ENCODE assay signal across 17 cellular contexts in the genomic region with DNA sequence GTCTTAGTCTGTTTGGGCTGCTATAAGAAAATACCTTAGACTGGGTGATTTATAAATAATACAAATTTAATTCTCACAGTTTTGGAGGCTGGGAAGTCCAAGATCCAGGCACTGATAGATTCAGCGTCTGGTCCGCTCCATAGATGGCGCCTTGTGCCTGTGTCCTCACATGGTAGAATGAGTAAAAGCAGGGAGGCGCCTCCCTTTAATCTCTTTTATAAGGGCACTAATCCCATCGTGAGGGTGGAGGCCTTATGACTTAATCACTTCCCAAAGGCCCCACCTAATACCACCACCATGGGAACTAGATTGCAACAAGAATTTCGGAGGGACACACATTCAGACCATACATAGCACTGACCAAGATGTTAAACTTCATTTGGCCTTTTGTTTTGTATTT.
DNase-seq lines count a peak whose midpoint lies in the region; ATAC-seq, FAIRE-seq and TF ChIP-seq lines count a peak whose summit lies in the region.
"Had no signal": no experiment of that assay in that cellular context is flagged by ENCODE, and none has a peak within 500 bp of the region (broad histone marks: within the 10 kb centered on the region; RNA-seq: fewer than 3 reads in every experiment).

No MANE protein-coding gene starts in this region.

- H2AK5ac ChIP-seq in trophoblast cell (ENCODE audit: low read length): no peak overlapping the region

- TF ChIP-seq POLR2A in K562 (conservative IDR thresholded peaks at IDR 0.05): no peak

- no TSS peak for BruUV-seq in K562 (replicated peaks; lab: Mats Ljungman, UMichigan)

- TF ChIP-seq EP300 in K562 (IDR thresholded peaks at IDR 0.05; ENCODE audit: low read length): no peak

- H3K9me3 ChIP-seq in K562 (replicated peaks; ENCODE audit: control insufficient read depth, insufficient read depth, low read depth, low read length) (no peaks in the 10 kb centered on the region), trophoblast cell (ENCODE audit: insufficient read depth, low read depth, low read length) (no peaks in the 10 kb centered on the region)
- H3K9me3 ChIP-seq in effector memory CD4-positive, alpha-beta T cell (ENCODE audit: control insufficient read depth, low read length): no peaks in the 10 kb centered on the region
- H3K9me3 ChIP-seq: right atrium auricular region, uterus had no signal

- H3K27ac ChIP-seq in 22Rv1 (peak overlapping the region; percentile 80), K562 (ENCODE audit: extremely low read depth, low read depth, low read length) (no peak overlapping the region), trophoblast cell (ENCODE audit: low read depth, low read length) (no peak overlapping the region)
- H3K27ac ChIP-seq in effector memory CD4-positive, alpha-beta T cell (ENCODE audit: insufficient read depth, low read length, poor library complexity, severe bottlenecking): no peak overlapping the region
- H3K27ac ChIP-seq: BLaER1, right atrium auricular region, uterus had no signal

- 0 out of 4 replicates have a peak, but pooled peaks of 1 of the 2 experiments have one; percentile 11 for TF ChIP-seq RAD21 in K562 (CRISPR knock-in tag; conservative IDR thresholded peaks at IDR 0.05 in 1 of 2, IDR thresholded peaks at IDR 0.05 in 1 of 2)

- H2AFZ ChIP-seq in K562 (ENCODE audit: low read depth, low read length): no peak overlapping the region
- H2AFZ ChIP-seq in trophoblast cell (ENCODE audit: insufficient read depth, low read length, poor library complexity): no peak overlapping the region

- H2BK12ac ChIP-seq in trophoblast cell (ENCODE audit: low read length): no peak overlapping the region

- no peak overlapping the region for H3K14ac ChIP-seq in trophoblast cell (ENCODE audit: low read length)

- CTCF ChIA-PET in K562 (lab: Yijun Ruan, JAX; ENCODE audit: low intra/inter-chr PET ratio) (interaction anchor here (0.6 to 0.8 kb wide), 2 partner anchors 49 to 223 kb away, joined by 3 read pairs; no protein-coding TSS in a partner anchor), GM10248 (lab: Yijun Ruan, JAX) (no interaction called here)

- H3K79me2 ChIP-seq in K562 (ENCODE audit: control insufficient read depth, insufficient read depth, low read length): no peaks in the 10 kb centered on the region
- no peaks in the 10 kb centered on the region for H3K79me2 ChIP-seq in trophoblast cell (ENCODE audit: control insufficient read depth, insufficient read depth, low read length, poor library complexity)

- in situ Hi-C loops in K562 (cut with MboI): no loop called here

- no peak overlapping the region for H4K8ac ChIP-seq in trophoblast cell (ENCODE audit: low read depth, low read length)

- no peak overlapping the region for H3K23ac ChIP-seq in trophoblast cell (ENCODE audit: low read length)

- no peak overlapping the region for H2BK120ac ChIP-seq in trophoblast cell (ENCODE audit: insufficient read depth, low read length, poor library complexity)

- POLR2A ChIA-PET in K562 (lab: Yijun Ruan, JAX) (no interaction called here), GM10248 (lab: Yijun Ruan, JAX) (no interaction called here)

- DNase-seq in EH (ENCODE audit: low read depth) (peak; percentile 28), NCI-H146 treated with DMSO at 0.1 percent for 48 hours (lab: John Stamatoyannopoulos, UW; ENCODE audit: unreplicated experiment) (peak; percentile 42), K562 (ENCODE audit: extremely low read depth in 1 of 4, low spot score in 3 of 4) (no peak), GM10248 (ENCODE audit: extremely low spot score) (no peak), trophoblast cell (no peak)
- no peak for DNase-seq in effector memory CD4-positive, alpha-beta T cell
- DNase-seq: nephron progenitor cell; stimulated activated CD4-positive, alpha-beta T cell treated with anti-CD3 and anti-CD28 coated beads, Interleukin-4, amount 100 ng/mL, for 4 hours; stimulated activated naive B cell treated with anti-CD40 and anti-IgM and Interleukin-4, amounts not matched to agents 10 μg/mL and 1 μg/mL and 100 μg/mL, for 72 hours; uterus had no signal

- H3K9me1 ChIP-seq in K562 (ENCODE audit: control insufficient read depth, insufficient read depth, low read length): no peaks in the 10 kb centered on the region

- no peak overlapping the region for H3K18ac ChIP-seq in trophoblast cell (ENCODE audit: low read length)

- no peak; the same call in 2 of the 3 replicates for ATAC-seq in K562
- ATAC-seq in GM18511 (IDR thresholded peaks at IDR 0.05; ENCODE audit: unreplicated experiment): no peak
- ATAC-seq: activated CD4-positive, CD25-positive, alpha-beta regulatory T cell treated with anti-CD3 and anti-CD28 coated beads, Interleukin-2, amount 50 U/mL, for 24 hours; stimulated activated naive B cell treated with anti-CD40 and anti-IgM and Interleukin-4, amounts not matched to agents 10 μg/mL and 1 μg/mL and 100 μg/mL, for 72 hours had no signal

- no peak overlapping the region for H4K12ac ChIP-seq in trophoblast cell (ENCODE audit: low read depth, low read length)

- no peak overlapping the region for H3K4me3 ChIP-seq in K562
- no peak overlapping the region for H3K4me3 ChIP-seq in effector memory CD4-positive, alpha-beta T cell (ENCODE audit: insufficient read depth, low read depth, low read length, poor library complexity, severe bottlenecking)
- no peak overlapping the region for H3K4me3 ChIP-seq in trophoblast cell (ENCODE audit: low read depth, low read length)
- H3K4me3 ChIP-seq: BLaER1, lung, right atrium auricular region, uterus had no signal

- no peaks in the 10 kb centered on the region for H4K20me1 ChIP-seq in K562 (replicated peaks; ENCODE audit: control insufficient read depth, insufficient read depth, low read length)
- H4K20me1 ChIP-seq: BLaER1 had no signal

- no peak overlapping the region for H2BK5ac ChIP-seq in trophoblast cell (ENCODE audit: low read depth, low read length, poor library complexity)

- H3K4me1 ChIP-seq in K562 (replicated peaks in 1 of 2; ENCODE audit: control insufficient read depth in 2 of 2, insufficient read depth in 2 of 2, low read length in 2 of 2) (no peaks in the 10 kb centered on the region; a peak in 1 of 5 replicates), trophoblast cell (ENCODE audit: control insufficient read depth in 1 of 2, insufficient read depth in 2 of 2, low read length in 2 of 2) (no peaks in the 10 kb centered on the region)
- no peaks in the 10 kb centered on the region for H3K4me1 ChIP-seq in effector memory CD4-positive, alpha-beta T cell (ENCODE audit: control insufficient read depth, insufficient read depth, low read length, poor library complexity, severe bottlenecking)
- H3K4me1 ChIP-seq: BLaER1, right atrium auricular region, uterus had no signal

- H3K4ac ChIP-seq in trophoblast cell (ENCODE audit: low read depth, low read length): no peak overlapping the region

- no peak overlapping the region for H3K9ac ChIP-seq in K562 (ENCODE audit: insufficient read depth in 1 of 2, low read depth in 2 of 2, low read length in 2 of 2)
- H3K9ac ChIP-seq in trophoblast cell (ENCODE audit: low read length): no peak overlapping the region
- H3K9ac ChIP-seq: BLaER1 had no signal

- peak; percentile 38 for TF ChIP-seq CTCF in 22Rv1 (IDR thresholded peaks at IDR 0.05)
- TF ChIP-seq CTCF in K562 (IDR thresholded peaks at IDR 0.05 in 2 of 3, conservative IDR thresholded peaks at IDR 0.05 in 1 of 3; ENCODE audit: insufficient read depth in 2 of 3, low read depth in 1 of 3, low read length in 3 of 3): peak in 2 of 3 experiments; percentile 14 to 23; a peak in 2 of 6 replicates
- TF ChIP-seq CTCF in GM10248 (IDR thresholded peaks at IDR 0.05; ENCODE audit: control extremely low read depth, extremely low read depth, low read depth, missing control alignments): no peak

- H3K36me3 ChIP-seq in K562 (ENCODE audit: control insufficient read depth, insufficient read depth, low read length): peaks cover 8% of the 10 kb centered on the region; the same call in 2 of the 3 replicates
- no peaks in the 10 kb centered on the region for H3K36me3 ChIP-seq in effector memory CD4-positive, alpha-beta T cell (ENCODE audit: control insufficient read depth, insufficient read depth, low read length)
- peaks cover 8 to 10% of the 10 kb centered on the region in 2 experiments for H3K36me3 ChIP-seq in trophoblast cell (ENCODE audit: control insufficient read depth in 1 of 2, insufficient read depth in 2 of 2, low read length in 2 of 2)
- H3K36me3 ChIP-seq: uterus had no signal

- H4K91ac ChIP-seq in trophoblast cell (ENCODE audit: low read depth, low read length): no peak overlapping the region

- H3K27me3 ChIP-seq in K562 (ENCODE audit: control insufficient read depth in 2 of 2, insufficient read depth in 2 of 2, low read length in 2 of 2) (no peaks in the 10 kb centered on the region), trophoblast cell (ENCODE audit: insufficient read depth, low read length) (no peaks in the 10 kb centered on the region)
- no peaks in the 10 kb centered on the region for H3K27me3 ChIP-seq in effector memory CD4-positive, alpha-beta T cell (replicated peaks; ENCODE audit: control insufficient read depth, insufficient read depth, low read length, poor library complexity, severe bottlenecking)
- H3K27me3 ChIP-seq: BLaER1, right atrium auricular region, uterus had no signal

- 76% methylated on average over 6 of the region's 6 CpGs for WGBS in K562 (ENCODE audit: insufficient coverage, low coverage, missing lambda C conversion rate)
- WGBS in trophoblast cell (ENCODE audit: extremely low coverage, insufficient coverage, insufficient read length): no CpG with 5 or more reads among the region's 6 CpGs

- no peaks in the 10 kb centered on the region for H3K79me1 ChIP-seq in trophoblast cell (ENCODE audit: low read length)

- no peak overlapping the region for H3K4me2 ChIP-seq in K562 (ENCODE audit: insufficient read depth, low read length)
- H3K4me2 ChIP-seq in trophoblast cell (ENCODE audit: low read length): no peak overlapping the region
- H3K4me2 ChIP-seq: BLaER1 had no signal

- intact Hi-C loops in K562 (cut with micrococcal nuclease): no loop called here

- no peak for FAIRE-seq in K562 (lab: Jason Lieb, UNC)
- FAIRE-seq: colon had no signal

TF ChIP-seq in K562, 482 proteins besides CTCF, POLR2A, EP300 and RAD21 (continues in another document):
- no peak for TF ChIP-seq ARID2 (IDR thresholded peaks at IDR 0.05)
- TF ChIP-seq, protein P1, sequence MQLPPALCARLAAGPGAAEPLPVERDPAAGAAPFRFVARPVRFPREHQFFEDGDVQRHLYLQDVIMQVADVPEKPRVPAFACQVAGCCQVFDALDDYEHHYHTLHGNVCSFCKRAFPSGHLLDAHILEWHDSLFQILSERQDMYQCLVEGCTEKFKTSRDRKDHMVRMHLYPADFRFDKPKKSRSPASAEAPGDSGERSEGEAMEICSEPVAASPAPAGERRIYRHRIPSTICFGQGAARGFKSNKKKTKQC (CRISPR knock-in tag; IDR thresholded peaks at IDR 0.05): no peak

Comparison
In these comparisons a context has a peak if more than half of its experiments do, and no peak if none do; other contexts are left out.
1. DNase-seq: peak in EH (single experiment) and NCI-H146 treated with DMSO at 0.1 percent for 48 hours (single experiment); none in K562 (0 of 4), GM10248 (single experiment), effector memory CD4-positive, alpha-beta T cell (0 of 3) and trophoblast cell (0 of 2).